Comparison of ENCODE assay signal across 1 cellular context in genomic region chr18:26928669-26929313, GRCh38.
TF ChIP-seq lines count a peak whose summit lies in the region.

No MANE protein-coding gene starts in this region.

TF ChIP-seq in GM23338, 12 proteins besides CTCF, POLR2A, EP300 and RAD21 (continued from another document):
- TF ChIP-seq ZNF462 (CRISPR knock-in tag; IDR thresholded peaks at IDR 0.05), result no peak
